Comparison of ENCODE assay signal across 27 cellular contexts in the genomic region with DNA sequence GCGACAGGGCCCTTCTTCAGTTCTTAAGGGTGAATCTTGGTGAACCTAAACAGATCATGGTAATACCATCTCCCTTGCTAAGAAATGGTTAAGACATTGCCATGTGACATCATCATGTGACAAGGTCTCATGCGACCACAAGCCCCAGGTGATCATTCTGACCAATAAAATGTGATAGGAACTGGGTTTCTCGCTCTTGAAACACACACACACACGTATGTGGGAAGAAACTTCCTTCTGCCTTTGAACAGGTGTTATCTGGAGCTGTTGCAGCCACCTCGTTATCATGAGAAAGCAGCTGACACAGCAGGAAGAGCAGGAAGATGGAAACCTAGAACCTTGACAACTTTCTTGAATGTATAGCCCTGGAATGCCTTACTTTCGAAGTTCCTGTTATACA. TPM values are rescaled to one million over a fixed set of nuclear protein-coding genes. Genes with fewer than 3 reads are reported as not detected.
DNase-seq lines count a peak whose midpoint lies in the region; ATAC-seq, FAIRE-seq and TF ChIP-seq lines count a peak whose summit lies in the region.
"Had no signal": no experiment of that assay in that cellular context is flagged by ENCODE, and none has a peak within 500 bp of the region (broad histone marks: within the 10 kb centered on the region; RNA-seq: fewer than 3 reads in every experiment).

No MANE protein-coding gene starts in this region.

- H3K4me2 ChIP-seq in GM12878 (ENCODE audit: control insufficient read depth, insufficient read depth), result no peak overlapping the region
- no peak overlapping the region for H3K4me2 ChIP-seq in keratinocyte (ENCODE audit: control insufficient read depth, extremely low read depth, insufficient read depth, low read depth, low read length)
- H3K4me2 ChIP-seq: BLaER1 had no signal

- intact Hi-C loops in GM12878 (cut with micrococcal nuclease; ENCODE audit: unreplicated experiment), result no loop called here

- no peak for TF ChIP-seq RAD21 in Ishikawa (IDR thresholded peaks at IDR 0.05; ENCODE audit: low read depth)
- no peak for TF ChIP-seq RAD21 in GM12878 (IDR thresholded peaks at IDR 0.05; ENCODE audit: insufficient read depth, low read depth, low read length)

- BruUV-seq in GM12878 (replicated peaks; lab: Mats Ljungman, UMichigan), result no TSS peak

- H3K79me2 ChIP-seq in GM12878 (ENCODE audit: control insufficient read depth, insufficient read depth, low read length), result no peaks in the 10 kb centered on the region
- no peaks in the 10 kb centered on the region for H3K79me2 ChIP-seq in keratinocyte (ENCODE audit: control insufficient read depth, insufficient read depth, low read length)

- H3K27me3 ChIP-seq in GM12878 (replicated peaks in 1 of 2; ENCODE audit: control insufficient read depth in 2 of 2, insufficient read depth in 2 of 2, low read length in 1 of 2) (peaks cover 0 to 2% of the 10 kb centered on the region in 2 experiments; a peak in 1 of 4 replicates), keratinocyte (ENCODE audit: control insufficient read depth, extremely low read depth, insufficient read depth, low read length) (no peaks in the 10 kb centered on the region)
- H3K27me3 ChIP-seq: BLaER1, Peyer's patch, testis had no signal

- no peak for TF ChIP-seq EP300 in Ishikawa (IDR thresholded peaks at IDR 0.05; ENCODE audit: borderline replicate concordance)
- no peak for TF ChIP-seq EP300 in GM12878 (IDR thresholded peaks at IDR 0.05; ENCODE audit: borderline replicate concordance in 1 of 2, control insufficient read depth in 1 of 2, low read depth in 2 of 2, low read length in 2 of 2)

- WGBS in GM12878 (ENCODE audit: insufficient coverage, insufficient replicate concordance, low lambda C conversion rate, missing lambda C conversion rate), result 18% methylated on average over 6 of the region's 6 CpGs

- CTCF ChIA-PET in GM12878 (lab: Yijun Ruan, JAX), result interaction anchor here (0.9 kb wide), 1 partner anchor 175 kb away, joined by 3 read pairs; no protein-coding TSS in a partner anchor

- TF ChIP-seq CTCF in GM12864 (IDR thresholded peaks at IDR 0.05; ENCODE audit: low read depth, low read length, missing control alignments) (no peak), GM12878 (IDR thresholded peaks at IDR 0.05 in 2 of 3, conservative IDR thresholded peaks at IDR 0.05 in 1 of 3; ENCODE audit: control insufficient read depth in 2 of 3, extremely low read depth in 1 of 3, insufficient read depth in 1 of 3, low read depth in 3 of 3, low read length in 3 of 3) (no peak), keratinocyte (optimal IDR thresholded peaks at IDR 0.05 in 1 of 3, IDR thresholded peaks at IDR 0.05 in 1 of 3, conservative IDR thresholded peaks at IDR 0.05 in 1 of 3; ENCODE audit: extremely low read depth in 1 of 3, insufficient read depth in 2 of 3, low read length in 3 of 3) (no peak)

- no peak for FAIRE-seq in GM12878 (lab: Jason Lieb, UNC)
- peak; percentile 53 for FAIRE-seq in keratinocyte (lab: Jason Lieb, UNC)
- FAIRE-seq: astrocyte, GM12891, TTC549 had no signal

- ATAC-seq in GM12878, result no peak
- ATAC-seq in HG03039 (IDR thresholded peaks at IDR 0.05; ENCODE audit: unreplicated experiment), result no peak
- no peak for ATAC-seq in HG03280 (IDR thresholded peaks at IDR 0.05; ENCODE audit: unreplicated experiment)
- ATAC-seq: left lobe of liver; stimulated activated naive B cell treated with anti-CD40 and anti-IgM and Interleukin-4, amounts not matched to agents 10 μg/mL and 1 μg/mL and 100 μg/mL, for 72 hours had no signal

- no peak for TF ChIP-seq POLR2A in GM12878 (IDR thresholded peaks at IDR 0.05; ENCODE audit: low read depth, low read length)

- H4K20me1 ChIP-seq in GM12878 (ENCODE audit: control insufficient read depth, insufficient read depth) (no peaks in the 10 kb centered on the region), keratinocyte (ENCODE audit: control insufficient read depth, extremely low read depth, insufficient read depth, low read length) (no peaks in the 10 kb centered on the region)
- H4K20me1 ChIP-seq: BLaER1 had no signal

- H3K9ac ChIP-seq in GM12878 (ENCODE audit: control insufficient read depth, insufficient read depth, low read length) (no peak overlapping the region), keratinocyte (ENCODE audit: control insufficient read depth, extremely low read depth, insufficient read depth, low read length) (no peak overlapping the region)
- H3K9ac ChIP-seq: BLaER1 had no signal

- RAD21 ChIA-PET in GM12878 (lab: Charles Lee; ENCODE audit: unreplicated experiment), result no interaction called here

- H3K4me3 ChIP-seq in GM12864 (ENCODE audit: low read depth, low read length) (no peak overlapping the region), GM12878 (no peak overlapping the region), keratinocyte (ENCODE audit: control insufficient read depth in 2 of 3, extremely low read depth in 1 of 3, insufficient read depth in 2 of 3, low read depth in 1 of 3, low read length in 3 of 3) (no peak overlapping the region)
- H3K4me3 ChIP-seq: BLaER1, Peyer's patch, testis had no signal

- H3K9me1 ChIP-seq in keratinocyte (ENCODE audit: control insufficient read depth, extremely low read depth, insufficient read depth, low read length), result no peaks in the 10 kb centered on the region

- H3K4me1 ChIP-seq in GM12878 (ENCODE audit: control insufficient read depth, insufficient read depth, low read length) (no peaks in the 10 kb centered on the region), keratinocyte (ENCODE audit: control insufficient read depth, extremely low read depth, insufficient read depth, low read length) (peaks cover 12% of the 10 kb centered on the region)
- H3K4me1 ChIP-seq: Caco-2, Peyer's patch had no signal

- in situ Hi-C loops in GM12878 (cut with MboI), result no loop called here

- POLR2A ChIA-PET in GM12878 (lab: Charles Lee), result no interaction called here

- H2AFZ ChIP-seq in GM12878 (ENCODE audit: control insufficient read depth, low read depth, low read length), result no peak overlapping the region
- no peak overlapping the region for H2AFZ ChIP-seq in keratinocyte (ENCODE audit: control insufficient read depth, low read length)

- H3K9me3 ChIP-seq in GM12878 (replicated peaks; ENCODE audit: control insufficient read depth, insufficient read depth, low read length), result no peaks in the 10 kb centered on the region
- no peaks in the 10 kb centered on the region for H3K9me3 ChIP-seq in keratinocyte (ENCODE audit: control insufficient read depth, low read depth, low read length)
- H3K9me3 ChIP-seq: BLaER1, Caco-2, Peyer's patch, testis had no signal

- dilution Hi-C loops in keratinocyte (cut with MboI; ENCODE audit: extremely low pct_ligation_motif_present, low sequenced_read_pairs), result no loop called here

- no peaks in the 10 kb centered on the region for H3K36me3 ChIP-seq in GM12878 (ENCODE audit: control insufficient read depth in 2 of 2, insufficient read depth in 2 of 2, low read length in 1 of 2)
- H3K36me3 ChIP-seq in keratinocyte (ENCODE audit: control insufficient read depth in 2 of 2, extremely low read depth in 1 of 2, insufficient read depth in 2 of 2, low read length in 2 of 2), result no peaks in the 10 kb centered on the region
- H3K36me3 ChIP-seq: Peyer's patch had no signal

- DNase-seq in GM12864 (ENCODE audit: low read depth) (peak; percentile 3), GM12878 (ENCODE audit: low read depth, low spot score) (no peak), keratinocyte (ENCODE audit: low read depth, low spot score) (no peak), NCI-H1930 (lab: John Stamatoyannopoulos, UW) (no peak), NCI-H1048 (lab: John Stamatoyannopoulos, UW) (no peak)
- DNase-seq: activated CD4-positive, alpha-beta T cell treated with anti-CD3 and anti-CD28 coated beads for 1 hour; activated effector memory CD4-positive, alpha-beta T cell treated with anti-CD3 and anti-CD28 coated beads, Interleukin-2, amount 50 U/mL, for 16 hours; activated naive CD8-positive, alpha-beta T cell treated with anti-CD3 and anti-CD28 coated beads, Interleukin-2, amount 10 ng/mL, durations not matched to agents 7 days and 5 days; DMS79 treated with DMSO at 0.1 percent for 48 hours; naive B cell; NCI-H524 treated with DMSO at 0.1 percent for 48 hours; nucleus accumbens; Peyer's patch; retina; stimulated activated CD4-positive, alpha-beta T cell treated with anti-CD3 and anti-CD28 coated beads, Interleukin-4, amount 100 ng/mL, for 24 hours; stimulated activated naive B cell treated with anti-CD40 and anti-IgM and Interleukin-4, amounts not matched to agents 10 μg/mL and 1 μg/mL and 100 μg/mL, for 72 hours; testis had no signal

- SMC1A ChIA-PET in GM12878 (lab: Charles Lee; ENCODE audit: uncharacterized antibody, unreplicated experiment), result no interaction called here

- H3K27ac ChIP-seq in GM12878 (ENCODE audit: control insufficient read depth, insufficient read depth) (no peak overlapping the region), keratinocyte (ENCODE audit: control insufficient read depth, insufficient read depth, low read length) (no peak overlapping the region)
- H3K27ac ChIP-seq: BLaER1, Peyer's patch, testis had no signal

TF ChIP-seq in GM12878, 131 proteins besides CTCF, POLR2A, EP300 and RAD21 (continues in another document):
- TF ChIP-seq YBX1 (IDR thresholded peaks at IDR 0.05), result no peak

RNA-seq across cellular contexts. Expression of a gene that starts 10.2 kb away (rescaled TPM):
- not detected in 2 replicates for total RNA-seq in GM12878 (2013; cell fraction: nucleolus; rRNA removed)
- total RNA-seq in GM12878 (2014; rRNA removed) (not detected in 2 replicates), GM12878 (2014; rRNA removed; fragmentation: Illumina TruSeq; extraction: Trizol) (not detected in 2 replicates), GM12878 (2021) (not detected in 2 replicates)
- polyA plus RNA-seq in GM12878 (2011; ENCODE audit: low read depth), result not detected
- polyA plus RNA-seq in GM12878 (2011; rRNA removed) (not detected in 2 replicates), GM12878 (2014; fragmentation: Illumina TruSeq; extraction: Trizol) (not detected in 2 replicates), GM12878 (2014; fragmentation: Nextera tagmentation; extraction: Ambion mirVana) (not detected), GM12878 (2014; rRNA removed) (not detected in 2 replicates), GM12878 (2016; fragmentation: Nextera tagmentation; extraction: Ambion mirVana) (not detected), keratinocyte (0.07 TPM in 1 of 3 replicates, not detected in the others)
- not detected in 2 replicates for polyA plus RNA-seq in GM12878 (2011; cell fraction: cytosol; rRNA removed)
- not detected in 2 replicates for polyA plus RNA-seq in GM12878 (2011; cell fraction: nucleus; rRNA removed)
- polyA plus RNA-seq in GM12878 (2012), result not detected in 2 replicates
- polyA minus RNA-seq in GM12878 (2011; rRNA and poly(A)+ RNA removed), result not detected in 2 replicates
- polyA minus RNA-seq in GM12878 (2011; cell fraction: cytosol; rRNA and poly(A)+ RNA removed), result not detected in 2 replicates
- polyA minus RNA-seq in GM12878 (2011; cell fraction: nucleus; rRNA and poly(A)+ RNA removed), result not detected in 2 replicates
- polyA plus RNA-seq in keratinocyte (2011; ENCODE audit: low read depth), result 0.22 TPM
- 0.09 TPM in 1 of 2 replicates, not detected in the other for polyA plus RNA-seq in keratinocyte (2011; cell fraction: cytosol; rRNA removed)
- polyA plus RNA-seq in keratinocyte (2011; cell fraction: nucleus; rRNA removed), result 0.12 TPM in 1 of 2 replicates, not detected in the other
- polyA plus RNA-seq in keratinocyte (2012; ENCODE audit: low replicate concordance), result 0.72 TPM in 1 of 2 replicates, not detected in the other
- not detected in 3 replicates for polyA minus RNA-seq in keratinocyte
- not detected for polyA minus RNA-seq in keratinocyte (2011; cell fraction: cytosol; rRNA and poly(A)+ RNA removed)
- not detected in 2 replicates for polyA minus RNA-seq in keratinocyte (2011; cell fraction: nucleus; rRNA and poly(A)+ RNA removed)
- total RNA-seq: activated naive CD8-positive, alpha-beta T cell treated with anti-CD3 and anti-CD28 coated beads, Interleukin-2, amount 10 ng/mL, durations not matched to agents 7 days and 5 days; HT1080 had no signal
